9 cellular contexts compared by ENCODE assay signal in the genomic region with DNA sequence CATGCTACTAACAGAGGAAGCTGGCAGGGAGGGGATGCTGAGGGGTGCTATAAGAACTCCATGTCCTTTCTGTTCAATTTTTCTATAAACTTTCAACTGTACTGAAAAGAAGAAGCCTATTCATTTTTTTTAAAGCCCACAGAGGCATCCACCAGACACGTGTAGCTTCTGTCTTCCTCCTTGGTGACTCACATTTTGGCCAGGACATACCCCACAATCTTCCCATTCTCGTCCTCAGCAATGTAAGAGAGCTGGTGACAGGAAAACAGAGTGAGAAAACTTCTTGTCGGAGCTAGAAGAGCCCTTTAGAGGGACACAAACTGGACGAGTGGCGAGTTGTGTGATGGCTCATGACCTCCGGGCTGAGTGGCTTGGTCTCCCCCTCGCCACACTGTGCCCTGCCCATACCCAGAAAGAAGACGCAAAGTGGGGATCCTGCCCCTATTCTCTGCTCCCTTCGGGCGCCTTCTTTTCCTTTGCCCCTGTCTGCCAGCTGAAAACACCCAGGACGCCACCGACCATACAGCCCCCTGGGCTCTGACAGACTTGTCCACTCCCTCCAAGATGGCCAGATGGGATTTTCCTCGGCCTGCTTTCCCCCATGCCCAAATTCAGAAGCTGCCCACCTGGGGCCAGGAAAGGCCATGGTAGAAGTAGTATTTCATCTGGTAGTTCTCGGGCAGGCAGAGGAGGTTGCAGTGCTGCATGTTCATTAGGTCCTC. TPM values are rescaled to one million over a fixed set of nuclear protein-coding genes. Genes with fewer than 3 reads are reported as not detected.
DNase-seq lines count a peak whose midpoint lies in the region; ATAC-seq and TF ChIP-seq lines count a peak whose summit lies in the region.
"Had no signal": no experiment of that assay in that cellular context is flagged by ENCODE, and none has a peak within 500 bp of the region (broad histone marks: within the 10 kb centered on the region; RNA-seq: fewer than 3 reads in every experiment).

No MANE protein-coding gene starts in this region.

- TF ChIP-seq POLR2A in sigmoid colon (IDR thresholded peaks at IDR 0.05), result no peak

- no peaks in the 10 kb centered on the region for H4K20me1 ChIP-seq in fibroblast of lung (ENCODE audit: control insufficient read depth, extremely low read depth, insufficient read depth, low read length)

- H3K4me2 ChIP-seq in fibroblast of lung (ENCODE audit: extremely low read depth, insufficient read depth, low read length), result peak overlapping the region; percentile 80

- H3K9me3 ChIP-seq in fibroblast of lung (ENCODE audit: control insufficient read depth, insufficient read depth, low read depth, low read length) (no peaks in the 10 kb centered on the region), sigmoid colon (no peaks in the 10 kb centered on the region)

- no peak for TF ChIP-seq EP300 in sigmoid colon (IDR thresholded peaks at IDR 0.05)

- intact Hi-C loops in sigmoid colon (cut with DNase I), result loop anchor here (5.0 kb wide), 1 partner anchor 152 kb away; the partner anchor contains the start of gene SRPK3

- no peak overlapping the region for H2AFZ ChIP-seq in fibroblast of lung (ENCODE audit: low read length)

- no peak for ATAC-seq in HG02623 (IDR thresholded peaks at IDR 0.05; ENCODE audit: unreplicated experiment)
- ATAC-seq in HG03095 (IDR thresholded peaks at IDR 0.05; ENCODE audit: unreplicated experiment), result no peak

- peak overlapping the region; percentile 64 to 85 (median 72) for H3K4me3 ChIP-seq in fibroblast of lung (replicated peaks in 1 of 4; ENCODE audit: control extremely low read depth in 1 of 4, insufficient read depth in 1 of 4, low read depth in 3 of 4, low read length in 4 of 4)
- H3K4me3 ChIP-seq in sigmoid colon, result peak overlapping the region; percentile 50 to 81 (median 68)

- H3K4me1 ChIP-seq in fibroblast of lung (ENCODE audit: control insufficient read depth, extremely low read depth, insufficient read depth, low read length), result no peaks in the 10 kb centered on the region
- H3K4me1 ChIP-seq in sigmoid colon, result peaks cover 0 to 20% (median 14%) of the 10 kb centered on the region in 4 donors

- 17 to 38% methylated on average over 14 of the region's 14 CpGs for WGBS in sigmoid colon, 2 donors

- H3K36me3 ChIP-seq in fibroblast of lung (ENCODE audit: control insufficient read depth, insufficient read depth, low read length) (peaks cover 10% of the 10 kb centered on the region), sigmoid colon (peaks cover 0 to 26% (median 6%) of the 10 kb centered on the region in 4 donors)

- peak; percentile 34 for DNase-seq in GM04504 (ENCODE audit: low read depth)
- DNase-seq in RPMI7951 (ENCODE audit: low read depth), result peak; percentile 54
- peak in 1 of 2 donors; percentile 61 for DNase-seq in fibroblast of lung (ENCODE audit: low read depth in 2 of 2)
- DNase-seq in sigmoid colon, result no peak
- no peak for DNase-seq in COLO668 (lab: John Stamatoyannopoulos, UW; ENCODE audit: unreplicated experiment)
- DNase-seq in SW 1271 (lab: John Stamatoyannopoulos, UW), result no peak
- DNase-seq: NCI-H774 had no signal

- H3K27me3 ChIP-seq in fibroblast of lung (ENCODE audit: control insufficient read depth, insufficient read depth, low read length) (no peaks in the 10 kb centered on the region), sigmoid colon (no peaks in the 10 kb centered on the region)

- TF ChIP-seq CTCF in fibroblast of lung (conservative IDR thresholded peaks at IDR 0.05 in 1 of 2, IDR thresholded peaks at IDR 0.05 in 1 of 2; ENCODE audit: low read depth in 1 of 2, low read length in 2 of 2) (no peak), sigmoid colon (IDR thresholded peaks at IDR 0.05) (no peak)

- peak overlapping the region; percentile 58 for H3K9ac ChIP-seq in fibroblast of lung (ENCODE audit: insufficient read depth, low read length)

- peaks cover 16% of the 10 kb centered on the region for H3K79me2 ChIP-seq in fibroblast of lung (ENCODE audit: control insufficient read depth, insufficient read depth, low read length)

- H3K27ac ChIP-seq in fibroblast of lung (ENCODE audit: insufficient read depth, low read length), result peak overlapping the region; percentile 54
- peak overlapping the region; percentile 59 to 80 (median 74) for H3K27ac ChIP-seq in sigmoid colon

RNA-seq across cellular contexts. Expression of gene NAA10, which starts 0.9 kb away (rescaled TPM):
- total RNA-seq in RPMI7951 (2014; rRNA removed; shearing (Covaris generic)), result 96.4 and 136 TPM in 2 replicates
- total RNA-seq in fibroblast of lung, result 31.6 and 37.0 TPM in 2 replicates
- 66.2 and 115 TPM in 2 replicates for polyA plus RNA-seq in fibroblast of lung
- polyA plus RNA-seq in fibroblast of lung (2012), result 91.6 and 161 TPM in 2 replicates
- polyA minus RNA-seq in fibroblast of lung (ENCODE audit: low replicate concordance), result 84.9 and 137 TPM in 2 replicates
- total RNA-seq in sigmoid colon, result 100 to 1,000 TPM in 1 of 4 donors, 10 to 100 TPM in 3; 57.4 to 113 (median 79.2) TPM
- polyA plus RNA-seq in sigmoid colon, result 100 to 1,000 TPM in 1 of 3 donors, 10 to 100 TPM in 2; 78.6 to 128 (median 84.7) TPM

RNA-seq across cellular contexts. Expression of gene ARHGAP4, which starts 7.8 kb away (rescaled TPM):
- 0.29 and 1.9 TPM in 2 replicates for total RNA-seq in RPMI7951 (2014; rRNA removed; shearing (Covaris generic))
- total RNA-seq in fibroblast of lung (1.3 and 1.5 TPM in 2 replicates), sigmoid colon (10 to 100 TPM; 12.4 to 27.4 (median 16.3) TPM)
- polyA plus RNA-seq in fibroblast of lung (0.12 and 0.51 TPM in 2 replicates), sigmoid colon (100 to 1,000 TPM in 1 of 3 donors, 10 to 100 TPM in 1, 1 to 10 TPM in 1; 8.4 to 122 (median 17.3) TPM)
- polyA plus RNA-seq in fibroblast of lung (2012), result 0.43 and 0.71 TPM in 2 replicates
- 1.5 and 12.4 TPM in 2 replicates for polyA minus RNA-seq in fibroblast of lung (ENCODE audit: low replicate concordance)

RNA-seq across cellular contexts. Expression of gene RENBP, which starts 10.5 kb away (rescaled TPM):
- total RNA-seq in RPMI7951 (2014; rRNA removed; shearing (Covaris generic)), result 1.7 and 1.9 TPM in 2 replicates
- total RNA-seq in fibroblast of lung, result 5.4 and 8.8 TPM in 2 replicates
- 0.90 and 0.92 TPM in 2 replicates for polyA plus RNA-seq in fibroblast of lung
- 0.69 and 1.1 TPM in 2 replicates for polyA plus RNA-seq in fibroblast of lung (2012)
- polyA minus RNA-seq in fibroblast of lung (ENCODE audit: low replicate concordance), result not detected in 2 replicates
- 10 to 100 TPM in 3 of 4 donors, 1 to 10 TPM in 1; 9.8 to 16.8 (median 13.1) TPM for total RNA-seq in sigmoid colon
- 10 to 100 TPM; 10.2 to 15.1 (median 15.0) TPM for polyA plus RNA-seq in sigmoid colon

RNA-seq across cellular contexts. Expression of gene AVPR2, which starts 29.4 kb away (rescaled TPM):
- total RNA-seq in RPMI7951 (2014; rRNA removed; shearing (Covaris generic)), result 0.20 TPM in 1 of 2 replicates, not detected in the other
- total RNA-seq in fibroblast of lung (not detected in 2 replicates), sigmoid colon (1 to 10 TPM; 1.1 to 2.2 (median 1.3) TPM)
- polyA plus RNA-seq in fibroblast of lung (not detected in 2 replicates), sigmoid colon (1 to 10 TPM in 1 of 3 donors, not detected in 2; 1.1 TPM)
- polyA plus RNA-seq in fibroblast of lung (2012), result not detected in 2 replicates
- not detected in 2 replicates for polyA minus RNA-seq in fibroblast of lung (ENCODE audit: low replicate concordance)

RNA-seq across cellular contexts. Expression of gene HCFC1, which starts 37.7 kb away (rescaled TPM):
- total RNA-seq in RPMI7951 (2014; rRNA removed; shearing (Covaris generic)), result 21.6 and 23.6 TPM in 2 replicates
- total RNA-seq in fibroblast of lung (7.4 and 10.2 TPM in 2 replicates), sigmoid colon (10 to 100 TPM; 23.5 to 57.3 (median 30.2) TPM)
- polyA plus RNA-seq in fibroblast of lung (3.0 and 6.7 TPM in 2 replicates), sigmoid colon (10 to 100 TPM in 1 of 3 donors, 1 to 10 TPM in 2; 7.4 to 34.4 (median 8.4) TPM)
- 19.1 and 29.3 TPM in 2 replicates for polyA plus RNA-seq in fibroblast of lung (2012)
- polyA minus RNA-seq in fibroblast of lung (ENCODE audit: low replicate concordance), result 142 and 144 TPM in 2 replicates

Comparison
In these comparisons a context has a peak if more than half of its experiments do, and no peak if none do; other contexts are left out.
1. DNase-seq: peak in GM04504 (single experiment) and RPMI7951 (single experiment); none in sigmoid colon (single experiment), COLO668 (single experiment) and SW 1271 (0 of 2).